1 cellular context compared by ENCODE assay signal in genomic region chr11:844693-845644, GRCh38.
A peak's percentile ranks its signal among the peaks of the same experiment; 100 is the strongest.
TF ChIP-seq lines count a peak whose summit lies in the region.

No MANE protein-coding gene starts in this region.

TF ChIP-seq in HepG2, 621 proteins besides CTCF, POLR2A, EP300 and RAD21 (continued from another document and continues in another):
- TF ChIP-seq ARID5B (CRISPR knock-in tag; IDR thresholded peaks at IDR 0.05) (0 out of 2 replicates have a peak, but pooled peaks have one; percentile 25), ZNF180 (CRISPR knock-in tag; IDR thresholded peaks at IDR 0.05; ENCODE audit: borderline replicate concordance, low read depth) (no peak), ZNF619 (CRISPR knock-in tag; IDR thresholded peaks at IDR 0.05) (no peak), ZNF232 (CRISPR knock-in tag; IDR thresholded peaks at IDR 0.05; ENCODE audit: borderline replicate concordance) (no peak), ZNF281 (CRISPR knock-in tag; IDR thresholded peaks at IDR 0.05; ENCODE audit: borderline replicate concordance) (no peak), EED (CRISPR knock-in tag; IDR thresholded peaks at IDR 0.05) (no peak), SKI (IDR thresholded peaks at IDR 0.05; ENCODE audit: partially characterized antibody) (no peak), CAMTA2 (CRISPR knock-in tag; IDR thresholded peaks at IDR 0.05; ENCODE audit: borderline replicate concordance) (no peak), CSRNP2 (CRISPR knock-in tag; conservative IDR thresholded peaks at IDR 0.05; ENCODE audit: low read depth) (no peak), ZBTB3 (CRISPR knock-in tag; IDR thresholded peaks at IDR 0.05; ENCODE audit: borderline replicate concordance, low read depth) (no peak), JUN (CRISPR knock-in tag; IDR thresholded peaks at IDR 0.05) (no peak), JARID2 (CRISPR knock-in tag; IDR thresholded peaks at IDR 0.05; ENCODE audit: insufficient replicate concordance) (no peak), ZSCAN21 (CRISPR knock-in tag; IDR thresholded peaks at IDR 0.05; ENCODE audit: borderline replicate concordance) (no peak), TBX3 (IDR thresholded peaks at IDR 0.05; ENCODE audit: borderline replicate concordance) (no peak; the same call in 1 of the 2 replicates), CBFB (CRISPR knock-in tag; IDR thresholded peaks at IDR 0.05) (no peak), ZNF879 (CRISPR knock-in tag; IDR thresholded peaks at IDR 0.05) (no peak), ZNF703 (CRISPR knock-in tag; IDR thresholded peaks at IDR 0.05; ENCODE audit: borderline replicate concordance) (no peak), ZFP36 (IDR thresholded peaks at IDR 0.05; ENCODE audit: borderline replicate concordance, low read depth, low read length, partially characterized antibody) (no peak), MLLT10 (CRISPR knock-in tag; IDR thresholded peaks at IDR 0.05) (no peak), ARNT2 (CRISPR knock-in tag; IDR thresholded peaks at IDR 0.05; ENCODE audit: low read depth) (no peak), BORCS8-MEF2B (CRISPR knock-in tag; IDR thresholded peaks at IDR 0.05) (peak; percentile 35; the same call in 1 of the 2 replicates), ZNF577 (CRISPR knock-in tag; IDR thresholded peaks at IDR 0.05; ENCODE audit: borderline replicate concordance, low read depth) (no peak), ZNF616 (CRISPR knock-in tag; IDR thresholded peaks at IDR 0.05; ENCODE audit: low read depth) (no peak), ZNF784 (CRISPR knock-in tag; IDR thresholded peaks at IDR 0.05; ENCODE audit: borderline replicate concordance) (no peak), ZNF660 (CRISPR knock-in tag; IDR thresholded peaks at IDR 0.05; ENCODE audit: borderline replicate concordance, low read depth) (no peak), ZNF431 (CRISPR knock-in tag; IDR thresholded peaks at IDR 0.05; ENCODE audit: borderline replicate concordance, low read depth) (no peak), ZBTB2 (CRISPR knock-in tag; IDR thresholded peaks at IDR 0.05; ENCODE audit: low read depth) (no peak), ZBTB34 (CRISPR knock-in tag; IDR thresholded peaks at IDR 0.05) (no peak), ZBTB20 (CRISPR knock-in tag; IDR thresholded peaks at IDR 0.05; ENCODE audit: borderline replicate concordance, low read depth) (no peak), ARHGAP35 (CRISPR knock-in tag; IDR thresholded peaks at IDR 0.05; ENCODE audit: borderline replicate concordance) (no peak), MAX (IDR thresholded peaks at IDR 0.05) (0 out of 2 replicates have a peak, but pooled peaks have one; percentile 18), CERS6 (CRISPR knock-in tag; IDR thresholded peaks at IDR 0.05) (no peak), MLXIP (CRISPR knock-in tag; IDR thresholded peaks at IDR 0.05; ENCODE audit: borderline replicate concordance) (no peak), ZNF740 (CRISPR knock-in tag; IDR thresholded peaks at IDR 0.05) (no peak), ZNF337 (CRISPR knock-in tag; IDR thresholded peaks at IDR 0.05; ENCODE audit: borderline replicate concordance, low read depth) (no peak), PREB (CRISPR knock-in tag; IDR thresholded peaks at IDR 0.05) (no peak), FOXA3 (CRISPR knock-in tag; IDR thresholded peaks at IDR 0.05) (no peak), ETV6 (CRISPR knock-in tag; conservative IDR thresholded peaks at IDR 0.05) (no peak), ZNF564 (CRISPR knock-in tag; IDR thresholded peaks at IDR 0.05) (no peak), ZNF143 (CRISPR knock-in tag; IDR thresholded peaks at IDR 0.05) (no peak), GZF1 (CRISPR knock-in tag; IDR thresholded peaks at IDR 0.05) (no peak), ZNF720 (CRISPR knock-in tag; IDR thresholded peaks at IDR 0.05) (no peak), RORA (CRISPR knock-in tag; IDR thresholded peaks at IDR 0.05) (no peak), XBP1 (CRISPR knock-in tag; IDR thresholded peaks at IDR 0.05) (no peak), ZNF749 (CRISPR knock-in tag; IDR thresholded peaks at IDR 0.05; ENCODE audit: borderline replicate concordance) (no peak), NFRKB (IDR thresholded peaks at IDR 0.05) (no peak), SCMH1 (CRISPR knock-in tag; IDR thresholded peaks at IDR 0.05; ENCODE audit: borderline replicate concordance) (no peak), SUZ12 (IDR thresholded peaks at IDR 0.05; ENCODE audit: low read depth, low read length) (no peak), ZNF354B (CRISPR knock-in tag; IDR thresholded peaks at IDR 0.05) (no peak), HHEX (CRISPR knock-in tag; IDR thresholded peaks at IDR 0.05) (no peak), SMC3 (IDR thresholded peaks at IDR 0.05; ENCODE audit: low read length) (no peak)
